8 cellular contexts compared by ENCODE assay signal in the genomic region with DNA sequence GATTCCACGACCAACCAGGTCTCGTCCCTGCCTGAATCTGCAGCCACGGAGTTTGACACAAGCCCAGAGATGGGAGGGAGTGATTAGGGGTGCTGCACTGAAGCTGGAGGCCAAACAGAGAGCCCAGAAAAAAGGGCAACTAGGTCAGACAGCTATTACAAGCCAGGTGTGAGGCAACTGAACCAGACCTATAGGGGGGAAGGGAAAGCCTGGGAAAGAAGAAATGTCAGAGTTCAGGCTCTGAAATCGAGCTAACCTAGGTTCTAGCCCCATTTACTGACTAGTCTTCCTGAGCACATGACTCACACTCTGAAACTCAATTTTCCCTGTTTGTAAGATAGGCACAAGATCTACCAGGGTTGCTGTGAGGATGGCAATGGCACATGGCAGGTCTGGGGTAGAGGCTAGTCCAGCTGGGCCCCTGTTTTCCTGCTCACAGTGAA. TPM values are rescaled to one million over a fixed set of nuclear protein-coding genes. Genes with fewer than 3 reads are reported as not detected.
DNase-seq lines count a peak whose midpoint lies in the region; ATAC-seq, FAIRE-seq and TF ChIP-seq lines count a peak whose summit lies in the region.

No MANE protein-coding gene starts in this region.

- TF ChIP-seq EP300 in H1 (IDR thresholded peaks at IDR 0.05; ENCODE audit: borderline replicate concordance in 1 of 2, low read depth in 2 of 2, low read length in 2 of 2): no peak
- TF ChIP-seq EP300 in neural cell (conservative IDR thresholded peaks at IDR 0.05; ENCODE audit: poor library complexity, severe bottlenecking): no peak

- peaks cover 26% of the 10 kb centered on the region for H4K20me1 ChIP-seq in PC-9 (ENCODE audit: insufficient read depth)
- H4K20me1 ChIP-seq in H1 (replicated peaks in 1 of 2; ENCODE audit: control insufficient read depth in 1 of 2, insufficient read depth in 2 of 2, low read length in 2 of 2): peaks cover 22 to 34% of the 10 kb centered on the region in 2 experiments
- H4K20me1 ChIP-seq in neural cell (ENCODE audit: insufficient read depth): no peaks in the 10 kb centered on the region

- WGBS in H1 (ENCODE audit: extremely low coverage in 1 of 2, insufficient coverage in 1 of 2, insufficient read length in 1 of 2, insufficient replicate concordance in 2 of 2, low coverage in 1 of 2, low lambda C conversion rate in 2 of 2, missing lambda C conversion rate in 1 of 2), 2 experiments: 86% methylated on average over 4 of the region's 4 CpGs; no CpG with 5 or more reads in 1 of the 2 experiments

- H3K4me3 ChIP-seq in GM08714 (ENCODE audit: low read length): peak overlapping the region; percentile 91; the same call in 1 of the 2 replicates
- peak overlapping the region; percentile 96 for H3K4me3 ChIP-seq in PC-9
- peak overlapping the region; percentile 77 to 99 (median 84) for H3K4me3 ChIP-seq in H1 (ENCODE audit: extremely low read depth in 1 of 4, insufficient read depth in 2 of 4, low read depth in 3 of 4, low read length in 4 of 4)
- peak overlapping the region; percentile 94 for H3K4me3 ChIP-seq in neural cell (ENCODE audit: low read length)

- H3K79me2 ChIP-seq in PC-9 (ENCODE audit: low read depth) (peaks cover 67% of the 10 kb centered on the region), H1 (ENCODE audit: control insufficient read depth in 1 of 2, insufficient read depth in 2 of 2, low read length in 2 of 2) (peaks cover 42 to 67% of the 10 kb centered on the region in 2 experiments), neural cell (replicated peaks; ENCODE audit: insufficient read depth, low read length) (peaks cover 63% of the 10 kb centered on the region)

- BruUV-seq in PC-9 (replicated peaks; lab: Mats Ljungman, UMichigan): no TSS peak

- H3K9me2 ChIP-seq in PC-9 (ENCODE audit: insufficient read depth) (no peaks in the 10 kb centered on the region), neural cell (ENCODE audit: insufficient read depth, low read length) (no peaks in the 10 kb centered on the region)

- CTCF ChIA-PET in PC-9 (lab: Charles Lee): interaction anchor here (1.3 kb wide), 1 partner anchor 62 kb away, joined by 3 read pairs; no protein-coding TSS in a partner anchor
- CTCF ChIA-PET in H1 (lab: Charles Lee; ENCODE audit: partially characterized antibody): interaction anchor here (0.9 to 4.6 kb wide), 9 partner anchors 13 to 137 kb away, joined by 3 to 28 read pairs (median 6); no protein-coding TSS in a partner anchor

- no peak for TF ChIP-seq CTCF in PC-9 (conservative IDR thresholded peaks at IDR 0.05)
- no peak for TF ChIP-seq CTCF in H1 (IDR thresholded peaks at IDR 0.05; ENCODE audit: control extremely low read depth in 1 of 3, insufficient read depth in 1 of 3, low read depth in 1 of 3, low read length in 3 of 3)
- TF ChIP-seq CTCF in neural cell (IDR thresholded peaks at IDR 0.05; ENCODE audit: poor library complexity, severe bottlenecking): no peak

- no peak overlapping the region for H3K14ac ChIP-seq in H1 (ENCODE audit: insufficient read length)

- TF ChIP-seq POLR2A in H1 (IDR thresholded peaks at IDR 0.05; ENCODE audit: control extremely low read depth in 1 of 2, low read depth in 2 of 2, low read length in 2 of 2): no peak

- H2BK12ac ChIP-seq in H1 (ENCODE audit: low read depth, low read length): no peak overlapping the region

- H4K91ac ChIP-seq in H1 (replicated peaks; ENCODE audit: insufficient read length, low read length): no peak overlapping the region

- peak in 1 of 2 experiments; percentile 40 for DNase-seq in PC-9
- no peak for DNase-seq in H1 (ENCODE audit: low read depth in 1 of 2, low spot score in 2 of 2)
- DNase-seq in SW480 (ENCODE audit: low spot score): no peak
- DNase-seq in AG08396 (ENCODE audit: low spot score): no peak
- no peak for DNase-seq in HTR-8/SVneo (ENCODE audit: insufficient read length, low spot score)

- H3K9me3 ChIP-seq in PC-9 (ENCODE audit: insufficient read depth, low read depth) (no peaks in the 10 kb centered on the region), H1 (ENCODE audit: insufficient read depth in 2 of 2, low read depth in 1 of 2, low read length in 1 of 2) (no peaks in the 10 kb centered on the region), neural cell (ENCODE audit: low read length) (no peaks in the 10 kb centered on the region)

- no peak overlapping the region for H2BK20ac ChIP-seq in H1 (ENCODE audit: low read length)

- H2BK15ac ChIP-seq in H1 (ENCODE audit: low read length): no peak overlapping the region

- H3K36me3 ChIP-seq in PC-9 (ENCODE audit: low read depth) (peaks cover 46% of the 10 kb centered on the region), H1 (ENCODE audit: control insufficient read depth in 2 of 4, insufficient read depth in 4 of 4, low read length in 3 of 4) (peaks cover 4 to 50% (median 22%) of the 10 kb centered on the region in 4 experiments; a peak in 7 of 8 replicates), neural cell (ENCODE audit: insufficient read depth, low read length) (peaks cover 10% of the 10 kb centered on the region)

- H3K4ac ChIP-seq in H1 (replicated peaks; ENCODE audit: insufficient read length, low read depth, low read length): no peak overlapping the region

- intact Hi-C loops in PC-9 (cut with micrococcal nuclease; ENCODE audit: unreplicated experiment): loop anchor here (10.0 kb wide), 1 partner anchor 940 kb away; a partner anchor contains a TSS

- POLR2A ChIA-PET in PC-9 (lab: Charles Lee; ENCODE audit: unreplicated experiment) (interaction anchor here (0.7 kb wide), 2 partner anchors 76 to 93 kb away, joined by 3 to 6 read pairs; no protein-coding TSS in a partner anchor), H1 (lab: Charles Lee; ENCODE audit: partially characterized antibody) (interaction anchor here (1.5 kb wide), 1 partner anchor 31 kb away, joined by 4 read pairs; no protein-coding TSS in a partner anchor)

- H4K5ac ChIP-seq in H1 (ENCODE audit: insufficient read length, low read depth, low read length): no peak overlapping the region

- H3K4me2 ChIP-seq in PC-9: peak overlapping the region; percentile 92
- peak overlapping the region; percentile 85 to 100 for H3K4me2 ChIP-seq in H1 (ENCODE audit: insufficient read depth in 1 of 2, low read depth in 2 of 2, low read length in 2 of 2)
- peak overlapping the region; percentile 57 for H3K4me2 ChIP-seq in neural cell (ENCODE audit: low read length)

- no peak for ATAC-seq in GM18870 (IDR thresholded peaks at IDR 0.05; ENCODE audit: unreplicated experiment)

- H3K18ac ChIP-seq in H1 (ENCODE audit: extremely low read depth, low read length): no peak overlapping the region

- H3K23me2 ChIP-seq in H1 (ENCODE audit: low read depth, low read length): peaks cover 13% of the 10 kb centered on the region

- no peak overlapping the region for H2AK5ac ChIP-seq in H1 (ENCODE audit: low read depth, low read length)

- H4K8ac ChIP-seq in H1 (ENCODE audit: extremely low read depth, insufficient read depth, low read length): no peak overlapping the region

- peaks cover 18% of the 10 kb centered on the region for H3K79me1 ChIP-seq in H1 (ENCODE audit: low read depth, low read length)

- peak overlapping the region; percentile 79 for H3K27ac ChIP-seq in PC-9
- no peak overlapping the region for H3K27ac ChIP-seq in H1 (ENCODE audit: low read depth, low read length)
- H3K27ac ChIP-seq in neural cell (ENCODE audit: low read length): peak overlapping the region; percentile 88

- no peak for FAIRE-seq in H1 (lab: Jason Lieb, UNC)
- no peak for FAIRE-seq in HTR-8/SVneo (lab: Jason Lieb, UNC)

- H2AFZ ChIP-seq in PC-9 (no peak overlapping the region), H1 (ENCODE audit: low read length) (no peak overlapping the region), neural cell (ENCODE audit: low read depth, low read length) (no peak overlapping the region)

- no peak overlapping the region for H3K56ac ChIP-seq in H1 (replicated peaks; ENCODE audit: insufficient read length, low read depth, low read length)

- no peaks in the 10 kb centered on the region for H3K27me3 ChIP-seq in PC-9 (ENCODE audit: insufficient read depth, low read depth)
- no peaks in the 10 kb centered on the region for H3K27me3 ChIP-seq in H1 (replicated peaks in 1 of 4; ENCODE audit: control insufficient read depth in 3 of 4, extremely low read depth in 1 of 4, insufficient read depth in 3 of 4, low read length in 3 of 4)
- no peaks in the 10 kb centered on the region for H3K27me3 ChIP-seq in neural cell (ENCODE audit: insufficient read depth, low read depth, low read length)

- H2BK120ac ChIP-seq in H1 (replicated peaks; ENCODE audit: low read depth, low read length): no peak overlapping the region

- H3F3A ChIP-seq in PC-9 (ENCODE audit: insufficient read depth, low read depth): peaks cover 45% of the 10 kb centered on the region
- H3F3A ChIP-seq in neural cell (ENCODE audit: insufficient read depth, low read length, poor library complexity, severe bottlenecking): no peaks in the 10 kb centered on the region

- H3K4me1 ChIP-seq in PC-9 (replicated peaks; ENCODE audit: insufficient read depth): peaks cover 72% of the 10 kb centered on the region
- peaks cover 13 to 22% (median 19%) of the 10 kb centered on the region in 4 experiments for H3K4me1 ChIP-seq in H1 (replicated peaks in 1 of 4; ENCODE audit: control insufficient read depth in 3 of 4, insufficient read depth in 4 of 4, low read length in 3 of 4)

- H3K23ac ChIP-seq in H1 (ENCODE audit: insufficient read length): no peak overlapping the region

- TF ChIP-seq RAD21 in H1 (IDR thresholded peaks at IDR 0.05 in 1 of 2, conservative IDR thresholded peaks at IDR 0.05 in 1 of 2; ENCODE audit: low read depth in 2 of 2, low read length in 2 of 2) (no peak), neural cell (conservative IDR thresholded peaks at IDR 0.05) (no peak)

- H3K9ac ChIP-seq in H1 (replicated peaks in 1 of 4; ENCODE audit: extremely low read depth in 1 of 4, low read depth in 3 of 4, low read length in 3 of 4) (no peak overlapping the region; a peak in 1 of 7 replicates), neural cell (ENCODE audit: low read length) (peak overlapping the region; percentile 81)

- no peak overlapping the region for H2BK5ac ChIP-seq in H1 (ENCODE audit: low read depth, low read length)

TF ChIP-seq in neural cell, 6 proteins besides CTCF, POLR2A, EP300 and RAD21 (continues in another document):
- TF ChIP-seq MXI1 (conservative IDR thresholded peaks at IDR 0.05; ENCODE audit: poor library complexity, severe bottlenecking): no peak
- no peak for TF ChIP-seq TAF1 (IDR thresholded peaks at IDR 0.05; ENCODE audit: low read depth)
- no peak for TF ChIP-seq POLR2AphosphoS5 (IDR thresholded peaks at IDR 0.05)

RNA-seq across cellular contexts. Expression of a gene that starts 1.7 kb away (rescaled TPM):
- total RNA-seq in PC-9 (2021): 195 and 369 TPM in 2 replicates
- total RNA-seq in H1 (2021; fragmentation: NEBNext Ultra II Directional; extraction: Animal tissue kit (Norgen Biotek cat#: 25700)): 419 and 455 TPM in 2 replicates
- polyA plus RNA-seq in H1 (2011; rRNA removed) (370 and 611 TPM in 2 replicates), neural cell (91.3 and 103 TPM in 2 replicates)
- 383 TPM for polyA plus RNA-seq in H1 (2011; cell fraction: cytosol; rRNA removed)
- polyA plus RNA-seq in H1 (2011; cell fraction: nucleus; rRNA removed): 467 TPM
- 331 to 424 TPM (median 362 TPM) in 4 replicates for polyA plus RNA-seq in H1 (2012, experiment 1 of 2)
- 333 TPM for polyA plus RNA-seq in H1 (2012, experiment 2 of 2)
- polyA plus RNA-seq in H1 (2013, experiment 1 of 2): 451 TPM
- polyA plus RNA-seq in H1 (2013, experiment 2 of 2): 566 TPM
- polyA minus RNA-seq in H1 (2011; rRNA and poly(A)+ RNA removed): 1,204 and 1,278 TPM in 2 replicates
- polyA minus RNA-seq in H1 (2011; cell fraction: cytosol; rRNA and poly(A)+ RNA removed): 316 TPM
- 307 TPM for polyA minus RNA-seq in H1 (2011; cell fraction: nucleus; rRNA and poly(A)+ RNA removed)
- polyA minus RNA-seq in neural cell: 108 and 115 TPM in 2 replicates
